Comparison of ENCODE assay signal across 21 cellular contexts in the genomic region with DNA sequence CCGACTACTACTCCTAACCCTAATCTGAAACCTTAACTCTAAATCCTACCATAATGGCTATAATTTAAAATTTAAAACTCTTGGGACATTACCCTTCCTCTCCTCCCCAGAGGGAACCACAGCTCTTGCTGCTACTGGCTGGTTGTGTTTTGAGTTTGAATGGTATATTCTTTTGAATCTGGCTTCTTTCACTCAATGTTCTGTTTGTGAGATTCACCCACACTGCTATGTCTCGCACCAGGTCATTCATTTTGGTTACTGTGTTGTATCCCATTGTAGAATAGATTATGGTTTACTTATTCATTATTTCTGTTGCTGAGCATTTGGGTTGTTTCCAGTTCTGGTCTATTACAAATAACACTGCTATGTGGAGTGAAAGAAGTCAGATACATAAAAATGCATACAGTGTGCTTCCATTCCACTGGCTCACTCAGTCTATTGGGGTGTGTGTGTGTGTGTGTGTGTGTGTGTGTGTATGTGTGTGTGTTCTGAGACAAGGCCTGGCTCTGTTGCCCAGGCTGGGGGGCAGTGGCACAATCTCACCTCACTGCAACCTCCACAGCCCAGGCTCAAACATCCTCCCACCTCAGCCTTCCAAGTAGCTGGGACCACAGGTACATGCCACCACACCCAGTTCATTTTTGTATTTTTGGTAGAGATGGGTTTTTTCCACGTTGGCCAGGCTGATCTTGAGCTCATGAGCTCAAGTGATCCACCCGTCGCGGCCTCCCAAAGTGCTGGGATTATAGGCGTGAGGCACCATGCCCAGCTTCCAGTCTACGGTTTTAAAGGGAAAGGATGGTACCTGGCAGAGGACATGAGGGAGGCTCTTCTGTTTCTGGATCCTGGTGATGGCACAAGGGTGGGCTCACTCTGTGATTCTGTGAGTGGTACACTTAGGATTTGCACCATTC. TPM values are rescaled to one million over a fixed set of nuclear protein-coding genes. Genes with fewer than 3 reads are reported as not detected.
A peak's percentile ranks its signal among the peaks of the same experiment; 100 is the strongest.
DNase-seq lines count a peak whose midpoint lies in the region; ATAC-seq and TF ChIP-seq lines count a peak whose summit lies in the region.
"Had no signal": no experiment of that assay in that cellular context is flagged by ENCODE, and none has a peak within 500 bp of the region (broad histone marks: within the 10 kb centered on the region; RNA-seq: fewer than 3 reads in every experiment).

No MANE protein-coding gene starts in this region.

- peak overlapping the region; percentile 30 for H3K14ac ChIP-seq in IMR-90 (replicated peaks; ENCODE audit: low read depth, low read length)

- H2AK5ac ChIP-seq in IMR-90 (ENCODE audit: low read depth, low read length), result peak overlapping the region; percentile 30

- no peak overlapping the region; the same call in 1 of the 2 replicates for H3K23ac ChIP-seq in IMR-90 (ENCODE audit: low read depth, low read length)

- intact Hi-C loops in IMR-90 (cut with micrococcal nuclease) (no loop called here), head of caudate nucleus (cut with DNase I) (no loop called here)

- 80 to 100% methylated on average over 1 of the region's 8 CpGs for WGBS in IMR-90 (ENCODE audit: extremely low coverage in 2 of 2, insufficient read length in 1 of 2), 2 experiments

- H2BK15ac ChIP-seq in IMR-90 (ENCODE audit: low read depth, low read length), result peak overlapping the region; percentile 50; the same call in 1 of the 3 replicates

- no peak for TF ChIP-seq CTCF in IMR-90 (conservative IDR thresholded peaks at IDR 0.05; ENCODE audit: low read depth, low read length)

- H3K9ac ChIP-seq in IMR-90 (ENCODE audit: low read depth, low read length), result no peak overlapping the region

- H3K18ac ChIP-seq in IMR-90 (ENCODE audit: low read depth, low read length), result no peak overlapping the region

- H3K4ac ChIP-seq in IMR-90 (ENCODE audit: low read depth, low read length), result peak overlapping the region; percentile 62; the same call in 1 of the 2 replicates

- no peak overlapping the region; the same call in 1 of the 2 replicates for H3K56ac ChIP-seq in IMR-90 (ENCODE audit: extremely low read depth, insufficient read depth, low read length)

- 0 out of 4 replicates have a peak overlapping the region, but pooled peaks of 1 of the 2 experiments have one; percentile 4 for H4K8ac ChIP-seq in IMR-90 (ENCODE audit: low read depth in 2 of 2, low read length in 2 of 2)

- dilution Hi-C loops in IMR-90 (cut with HindIII; ENCODE audit: low sequenced_read_pairs, unreplicated experiment), result no loop called here

- no peaks in the 10 kb centered on the region for H4K20me1 ChIP-seq in IMR-90 (ENCODE audit: insufficient read depth, low read length)

- no peaks in the 10 kb centered on the region for H3K9me3 ChIP-seq in IMR-90 (ENCODE audit: control insufficient read depth, insufficient read depth, low read length)
- H3K9me3 ChIP-seq: pancreas, SJSA1 had no signal

- H2AK9ac ChIP-seq in IMR-90 (replicated peaks; ENCODE audit: low read depth, low read length, poor library complexity), result no peak overlapping the region

- no peak overlapping the region for H3K4me3 ChIP-seq in IMR-90 (ENCODE audit: insufficient read depth, low read depth, low read length)
- H3K4me3 ChIP-seq: heart right ventricle, pancreas, SJSA1 had no signal

- DNase-seq in AG08395 (ENCODE audit: low spot score) (peak; percentile 68), IMR-90 (peak; percentile 91), dedifferentiated amniotic fluid mesenchymal stem cell (ENCODE audit: extremely low spot score) (peak; percentile 54), kidney glomerular epithelial cell (lab: John Stamatoyannopoulos, UW) (peak; percentile 61), head of caudate nucleus (no peak), medulla oblongata (ENCODE audit: extremely low spot score) (no peak), HT-29 (ENCODE audit: low spot score) (no peak)
- DNase-seq: ACHN; activated CD4-positive, alpha-beta T cell treated with anti-CD3 and anti-CD28 coated beads for 4 hours; activated T-cell treated with anti-CD3 and anti-CD28 coated beads, Interleukin-2, amount 50 U/mL, for 1 hour; central memory CD4-positive, alpha-beta T cell; heart right ventricle; Kasumi-1; kidney; NCI-H146; NCI-H446 treated with DMSO at 0.1 percent for 48 hours; stimulated activated naive CD8-positive, alpha-beta T cell treated with anti-CD3 and anti-CD28 coated beads, Interleukin-15, Interleukin-2, amounts not matched to agents 100 U/mL and 50 U/mL, for 24 hours had no signal

- no peaks in the 10 kb centered on the region; the same call in 1 of the 2 replicates for H3K27me3 ChIP-seq in IMR-90 (ENCODE audit: control insufficient read depth, insufficient read depth, low read length)
- H3K27me3 ChIP-seq: pancreas, SJSA1 had no signal

- H2AFZ ChIP-seq in IMR-90 (replicated peaks; ENCODE audit: low read length, poor library complexity), result peak overlapping the region; percentile 29

- peaks cover 2% of the 10 kb centered on the region; the same call in 1 of the 2 replicates for H3K4me1 ChIP-seq in IMR-90 (ENCODE audit: control insufficient read depth, insufficient read depth, low read length)
- H3K4me1 ChIP-seq: heart right ventricle, pancreas, SJSA1 had no signal

- H2BK20ac ChIP-seq in IMR-90 (ENCODE audit: low read depth, low read length), result no peak overlapping the region

- CTCF ChIA-PET in IMR-90 (lab: Yijun Ruan, JAX), result no interaction called here

- no peak overlapping the region for H3K4me2 ChIP-seq in IMR-90 (ENCODE audit: low read depth, low read length)

- no peaks in the 10 kb centered on the region for H3K79me1 ChIP-seq in IMR-90 (ENCODE audit: low read depth in 1 of 2, low read length in 2 of 2)

- H2BK120ac ChIP-seq in IMR-90 (ENCODE audit: low read depth, low read length), result peak overlapping the region; percentile 70; the same call in 1 of the 2 replicates

- peaks cover 9% of the 10 kb centered on the region for H3K9me1 ChIP-seq in IMR-90 (ENCODE audit: insufficient read depth, low read length)

- no peak overlapping the region for H4K5ac ChIP-seq in IMR-90 (ENCODE audit: low read depth, low read length)

- H3K36me3 ChIP-seq in IMR-90 (ENCODE audit: control insufficient read depth, insufficient read depth, low read length), result no peaks in the 10 kb centered on the region
- H3K36me3 ChIP-seq: heart right ventricle, pancreas, SJSA1 had no signal

- POLR2A ChIA-PET in IMR-90 (lab: Charles Lee; ENCODE audit: unreplicated experiment), result no interaction called here

- ATAC-seq in IMR-90 (ENCODE audit: low read depth) (peak; percentile 94), HG03354 (IDR thresholded peaks at IDR 0.05; ENCODE audit: poor library complexity, severe bottlenecking, unreplicated experiment) (no peak)
- ATAC-seq: activated naive CD4-positive, alpha-beta T cell treated with anti-CD3 and anti-CD28 coated beads, Interleukin-2, amount 50 U/mL, for 72 hours; heart right ventricle; pancreas; stimulated activated naive CD8-positive, alpha-beta T cell treated with anti-CD3 and anti-CD28 coated beads, Interleukin-15, Interleukin-2, amounts not matched to agents 100 U/mL and 50 U/mL, for 24 hours had no signal

- H3K27ac ChIP-seq in IMR-90 (ENCODE audit: insufficient read depth, low read length), result no peak overlapping the region
- H3K27ac ChIP-seq: heart right ventricle, pancreas, SJSA1 had no signal

- in situ Hi-C loops in IMR-90 (cut with MboI; ENCODE audit: low sequenced_read_pairs), result no loop called here

- no peak for TF ChIP-seq POLR2A in IMR-90 (IDR thresholded peaks at IDR 0.05; ENCODE audit: low read depth, low read length)

- no TSS peak for BruUV-seq in IMR-90 (replicated peaks; lab: Mats Ljungman, UMichigan)

- peak overlapping the region; percentile 4 for H2BK5ac ChIP-seq in IMR-90 (ENCODE audit: low read depth, low read length, poor library complexity, severe bottlenecking)

- H4K91ac ChIP-seq in IMR-90 (ENCODE audit: insufficient read depth, low read depth, low read length), result peak overlapping the region; percentile 38; the same call in 1 of the 2 replicates

- TF ChIP-seq RAD21 in IMR-90 (IDR thresholded peaks at IDR 0.05; ENCODE audit: low read length), result no peak

TF ChIP-seq in IMR-90, 13 proteins besides CTCF, POLR2A, EP300 and RAD21 (continues in another document):
- TF ChIP-seq MAZ (IDR thresholded peaks at IDR 0.05; ENCODE audit: borderline replicate concordance, low read depth, low read length), result no peak
- no peak for TF ChIP-seq MXI1 (IDR thresholded peaks at IDR 0.05; ENCODE audit: borderline replicate concordance, low read depth, low read length)
- no peak for TF ChIP-seq CEBPB (IDR thresholded peaks at IDR 0.05; ENCODE audit: low read depth, low read length)
- TF ChIP-seq, protein P1, sequence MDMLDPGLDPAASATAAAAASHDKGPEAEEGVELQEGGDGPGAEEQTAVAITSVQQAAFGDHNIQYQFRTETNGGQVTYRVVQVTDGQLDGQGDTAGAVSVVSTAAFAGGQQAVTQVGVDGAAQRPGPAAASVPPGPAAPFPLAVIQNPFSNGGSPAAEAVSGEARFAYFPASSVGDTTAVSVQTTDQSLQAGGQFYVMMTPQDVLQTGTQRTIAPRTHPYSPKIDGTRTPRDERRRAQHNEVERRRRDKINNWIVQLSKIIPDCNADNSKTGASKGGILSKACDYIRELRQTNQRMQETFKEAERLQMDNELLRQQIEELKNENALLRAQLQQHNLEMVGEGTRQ (IDR thresholded peaks at IDR 0.05; ENCODE audit: low read depth, low read length), result no peak
- no peak for TF ChIP-seq RCOR1 (IDR thresholded peaks at IDR 0.05; ENCODE audit: insufficient replicate concordance, low read length)
- no peak for TF ChIP-seq NFE2L2 (IDR thresholded peaks at IDR 0.05; ENCODE audit: low read depth, low read length)
- TF ChIP-seq SMC3 (IDR thresholded peaks at IDR 0.05; ENCODE audit: low read depth, low read length), result no peak; the same call in 1 of the 2 replicates
- TF ChIP-seq BHLHE40 (IDR thresholded peaks at IDR 0.05; ENCODE audit: low read depth, low read length), result no peak
- TF ChIP-seq RFX5 (IDR thresholded peaks at IDR 0.05; ENCODE audit: low read depth, low read length), result no peak
- no peak for TF ChIP-seq MAFK (IDR thresholded peaks at IDR 0.05; ENCODE audit: low read depth, low read length)
- TF ChIP-seq CHD1 (IDR thresholded peaks at IDR 0.05; ENCODE audit: low read depth, low read length), result no peak

RNA-seq across cellular contexts. Expression of gene SYNM, which starts 19.2 kb away (rescaled TPM):
- 3.4 and 5.0 TPM in 2 replicates for total RNA-seq in IMR-90 (2012; rRNA removed)
- 1.9 and 2.1 TPM in 2 replicates for polyA plus RNA-seq in IMR-90 (2012; rRNA removed)
- polyA plus RNA-seq in IMR-90 (2012; cell fraction: cytosol; rRNA removed), result 0.81 and 0.86 TPM in 2 replicates
- 3.0 and 8.1 TPM in 2 replicates for polyA plus RNA-seq in IMR-90 (2012; cell fraction: nucleus; rRNA removed; ENCODE audit: low replicate concordance)
- not detected in 2 replicates for total RNA-seq in HT-29 (2014; rRNA removed; shearing (Covaris generic))

Comparison
In these comparisons a context has a peak if more than half of its experiments do, and no peak if none do; other contexts are left out.
1. DNase-seq: peak in AG08395 (single experiment), IMR-90 (single experiment), dedifferentiated amniotic fluid mesenchymal stem cell (single experiment) and kidney glomerular epithelial cell (single experiment); none in head of caudate nucleus (0 of 42), medulla oblongata (single experiment) and HT-29 (single experiment).